In genomic region chr19:1019980-1020867, GRCh38 we compare ENCODE assay signal across 6 cellular contexts. TPM values are rescaled to one million over a fixed set of nuclear protein-coding genes. Genes with fewer than 3 reads are reported as not detected.
A peak's percentile ranks its signal among the peaks of the same experiment; 100 is the strongest.
DNase-seq lines count a peak whose midpoint lies in the region; ATAC-seq and TF ChIP-seq lines count a peak whose summit lies in the region.

No MANE protein-coding gene starts in this region.

- peaks cover 58% of the 10 kb centered on the region for H3K4me1 Mint-ChIP-seq in activated B cell treated with CpG ODN at 0.5 μM for 24 hours

- intact Hi-C loops in activated B cell treated with CpG ODN at 0.5 μM for 24 hours (cut with micrococcal nuclease) (loop anchor here (2.0 kb wide), 1 partner anchor 19 kb away; the partner anchor contains the start of gene GRIN3B), sciatic nerve (cut with DNase I) (no loop called here)

- DNase-seq in activated B cell treated with CpG ODN at 0.5 μM for 24 hours (no peak), kidney tubule cell (ENCODE audit: low spot score) (peak; percentile 32), sciatic nerve (ENCODE audit: low spot score) (no peak), NCI-H345 treated with DMSO at 0.1 percent for 48 hours (lab: John Stamatoyannopoulos, UW; ENCODE audit: unreplicated experiment) (no peak)

- peak overlapping the region; percentile 77 for H3K27ac Mint-ChIP-seq in activated B cell treated with CpG ODN at 0.5 μM for 24 hours

- CTCF ChIA-PET in activated B cell treated with CpG ODN at 0.5 μM for 24 hours (lab: Charles Lee): interaction anchor here (1.2 kb wide), 1 partner anchor 224 kb away, joined by 3 read pairs; no protein-coding TSS in a partner anchor

- POLR2A ChIA-PET in activated B cell treated with CpG ODN at 0.5 μM for 24 hours (lab: Charles Lee): interaction anchor here (0.6 to 13.8 kb wide), 12 partner anchors 8 to 1806 kb away, joined by 3 to 365 read pairs (median 4); partner anchors contain the start of genes ABCA7, ARHGAP45, CIRBP and FAM174C

- H3K9me3 Mint-ChIP-seq in activated B cell treated with CpG ODN at 0.5 μM for 24 hours: no peaks in the 10 kb centered on the region

- H3K36me3 Mint-ChIP-seq in activated B cell treated with CpG ODN at 0.5 μM for 24 hours (ENCODE audit: low read depth): peaks cover 15% of the 10 kb centered on the region

- H3K4me3 Mint-ChIP-seq in activated B cell treated with CpG ODN at 0.5 μM for 24 hours: peak overlapping the region; percentile 87

- peak overlapping the region; percentile 88 for H3K4me3 ChIP-seq in GM08714 (ENCODE audit: low read length)

- ATAC-seq in activated B cell treated with CpG ODN at 0.5 μM for 24 hours (ENCODE audit: low read depth) (no peak), HG03571 (IDR thresholded peaks at IDR 0.05; ENCODE audit: unreplicated experiment) (no peak), sciatic nerve (no peak)

- no peak for TF ChIP-seq CTCF in activated B cell treated with CpG ODN at 0.5 μM for 24 hours (IDR thresholded peaks at IDR 0.05)

- no peaks in the 10 kb centered on the region for H3K27me3 Mint-ChIP-seq in activated B cell treated with CpG ODN at 0.5 μM for 24 hours

RNA-seq across cellular contexts. Expression of gene TMEM259, which starts 0.7 kb away (rescaled TPM):
- total RNA-seq in activated B cell treated with CpG ODN at 0.5 μM for 24 hours (223 and 257 TPM in 2 replicates), sciatic nerve (146 TPM)

RNA-seq across cellular contexts. Expression of gene RNU6-2, which starts 1.1 kb away (rescaled TPM):
- not detected in 2 replicates for total RNA-seq in activated B cell treated with CpG ODN at 0.5 μM for 24 hours
- not detected for total RNA-seq in sciatic nerve

RNA-seq across cellular contexts. Expression of gene CNN2, which starts 6.2 kb away (rescaled TPM):
- 352 and 371 TPM in 2 replicates for total RNA-seq in activated B cell treated with CpG ODN at 0.5 μM for 24 hours
- 120 TPM for total RNA-seq in sciatic nerve

RNA-seq across cellular contexts. Expression of gene ABCA7, which starts 19.7 kb away (rescaled TPM):
- total RNA-seq in activated B cell treated with CpG ODN at 0.5 μM for 24 hours (164 and 188 TPM in 2 replicates), sciatic nerve (17.3 TPM)

RNA-seq across cellular contexts. Expression of gene GRIN3B, which starts 20.0 kb away (rescaled TPM):
- total RNA-seq in activated B cell treated with CpG ODN at 0.5 μM for 24 hours (0.11 TPM in 1 of 2 replicates, not detected in the other), sciatic nerve (not detected)
